22 cellular contexts compared by ENCODE assay signal in the genomic region with DNA sequence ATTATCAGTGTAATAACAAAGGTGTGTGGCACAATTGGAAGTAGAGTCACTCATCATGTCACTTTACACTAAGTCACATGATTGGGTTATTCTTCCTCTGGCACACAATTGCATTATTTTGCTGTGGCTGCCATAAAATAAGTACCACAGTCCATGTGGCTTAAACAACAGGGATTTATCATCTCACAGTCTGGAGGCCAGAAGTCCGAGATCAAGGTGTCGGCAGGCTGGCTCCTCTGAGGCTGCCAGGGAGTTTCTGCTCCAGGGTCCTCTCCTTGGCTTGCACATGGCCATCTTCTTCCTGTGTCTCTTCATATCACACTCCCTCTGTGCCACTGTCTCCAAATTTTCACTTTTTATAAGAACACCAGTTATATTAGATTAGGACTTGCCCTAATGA.
DNase-seq lines count a peak whose midpoint lies in the region; FAIRE-seq and TF ChIP-seq lines count a peak whose summit lies in the region.
"Had no signal": no experiment of that assay in that cellular context is flagged by ENCODE, and none has a peak within 500 bp of the region (broad histone marks: within the 10 kb centered on the region; RNA-seq: fewer than 3 reads in every experiment).

No MANE protein-coding gene starts in this region.

- 24 to 50% (median 43%) methylated on average over 2 of the region's 2 CpGs for WGBS in small intestine, 3 donors

- CTCF ChIA-PET in OCI-LY7 (lab: Charles Lee; ENCODE audit: unreplicated experiment): no interaction called here

- no peaks in the 10 kb centered on the region for H3K36me3 Mint-ChIP-seq in glutamatergic neuron (ENCODE audit: unreplicated experiment)
- H3K36me3 Mint-ChIP-seq: CD14-positive monocyte; CD4-positive, alpha-beta memory T cell; CD4-positive, CD25-positive, alpha-beta regulatory T cell; CD8-positive, alpha-beta memory T cell had no signal

- H3K9me3 ChIP-seq in WERI-Rb-1 (ENCODE audit: severe bottlenecking) (no peaks in the 10 kb centered on the region), small intestine (ENCODE audit: control insufficient read depth, low read depth) (no peaks in the 10 kb centered on the region), OCI-LY7 (ENCODE audit: low read length) (no peaks in the 10 kb centered on the region)
- H3K9me3 ChIP-seq: BE2C, BLaER1 had no signal

- peaks cover 0 to 5% of the 10 kb centered on the region in 2 donors for H3K4me1 ChIP-seq in small intestine (ENCODE audit: control insufficient read depth in 2 of 2, insufficient read depth in 1 of 2, low read depth in 1 of 2, low read length in 1 of 2)
- no peaks in the 10 kb centered on the region for H3K4me1 ChIP-seq in OCI-LY7 (ENCODE audit: insufficient read depth, low read length, poor library complexity, severe bottlenecking)
- H3K4me1 ChIP-seq: BE2C, BLaER1 had no signal

- H2AFZ ChIP-seq in OCI-LY7 (ENCODE audit: low read length): no peak overlapping the region

- no peaks in the 10 kb centered on the region for H3K79me2 ChIP-seq in OCI-LY7 (ENCODE audit: insufficient read depth, low read depth, low read length)

- no peak overlapping the region for H3K4me3 Mint-ChIP-seq in glutamatergic neuron (ENCODE audit: unreplicated experiment)
- H3K4me3 Mint-ChIP-seq: CD14-positive monocyte; CD4-positive, alpha-beta memory T cell; CD4-positive, CD25-positive, alpha-beta regulatory T cell; CD8-positive, alpha-beta memory T cell had no signal

- H3K36me3 ChIP-seq in WERI-Rb-1 (no peaks in the 10 kb centered on the region), small intestine (ENCODE audit: control insufficient read depth in 2 of 2, insufficient read depth in 2 of 2, low read length in 2 of 2) (no peaks in the 10 kb centered on the region), OCI-LY7 (ENCODE audit: insufficient read depth, low read length) (no peaks in the 10 kb centered on the region)
- H3K36me3 ChIP-seq: BE2C, BLaER1 had no signal

- DNase-seq in D721Med (ENCODE audit: insufficient read length, low spot score) (no peak), WERI-Rb-1 (peak; percentile 65), glutamatergic neuron (no peak), small intestine (peak; percentile 66), OCI-LY7 (ENCODE audit: low spot score) (no peak), activated gamma-delta T cell treated with Interleukin-2 at 50 U/mL for 16 hours (no peak)
- no peak for DNase-seq in stimulated activated CD4-positive, alpha-beta T cell treated with anti-CD3 and anti-CD28 coated beads, Interleukin-15, amount 100 ng/mL, for 24 hours
- DNase-seq: 8988T; ACHN; BE2C; CD4-positive, alpha-beta memory T cell; CD4-positive, CD25-positive, alpha-beta regulatory T cell; CD8-positive, alpha-beta memory T cell; COR-L47; DMS79 treated with DMSO at 0.1 percent for 48 hours; GF-D8 had no signal

- intact Hi-C loops in OCI-LY7 (cut with micrococcal nuclease; ENCODE audit: unreplicated experiment): no loop called here

- TF ChIP-seq CTCF in D721Med (IDR thresholded peaks at IDR 0.05; ENCODE audit: insufficient read depth, missing control alignments) (no peak), WERI-Rb-1 (IDR thresholded peaks at IDR 0.05; ENCODE audit: low read depth, low read length) (no peak), glutamatergic neuron (IDR thresholded peaks at IDR 0.05; ENCODE audit: partially characterized antibody, unreplicated experiment) (no peak), OCI-LY7 (conservative IDR thresholded peaks at IDR 0.05; ENCODE audit: low read length) (no peak)

- H3K9me2 ChIP-seq in OCI-LY7 (ENCODE audit: insufficient read depth, low read length): no peaks in the 10 kb centered on the region

- POLR2A ChIA-PET in OCI-LY7 (lab: Charles Lee): interaction anchor here (0.6 to 1.2 kb wide), 2 partner anchors 15 to 248 kb away, joined by 3 to 6 read pairs; no protein-coding TSS in a partner anchor

- H3K27me3 ChIP-seq in WERI-Rb-1 (ENCODE audit: insufficient read depth, low read depth, severe bottlenecking): no peaks in the 10 kb centered on the region
- H3K27me3 ChIP-seq in small intestine (ENCODE audit: control insufficient read depth in 2 of 2, insufficient read depth in 2 of 2, low read length in 2 of 2): peaks cover 0 to 4% of the 10 kb centered on the region in 2 donors
- H3K27me3 ChIP-seq: BE2C, BLaER1 had no signal

- BruUV-seq in OCI-LY7 (replicated peaks; lab: Mats Ljungman, UMichigan): no TSS peak

- H3K27ac ChIP-seq in WERI-Rb-1 (peak overlapping the region; percentile 86), small intestine (ENCODE audit: low read depth in 1 of 2, low read length in 1 of 2) (no peak overlapping the region), OCI-LY7 (ENCODE audit: low read depth, low read length, poor library complexity, severe bottlenecking) (no peak overlapping the region)
- H3K27ac ChIP-seq: BLaER1 had no signal

- H3K4me1 Mint-ChIP-seq in glutamatergic neuron (ENCODE audit: low read depth, unreplicated experiment): peaks cover 61% of the 10 kb centered on the region
- H3K4me1 Mint-ChIP-seq: CD14-positive monocyte; CD4-positive, alpha-beta memory T cell; CD8-positive, alpha-beta memory T cell had no signal

- H3K27me3 Mint-ChIP-seq in glutamatergic neuron (ENCODE audit: unreplicated experiment): peaks cover 9% of the 10 kb centered on the region
- H3K27me3 Mint-ChIP-seq: CD4-positive, CD25-positive, alpha-beta regulatory T cell; CD8-positive, alpha-beta memory T cell had no signal

- H3K27ac Mint-ChIP-seq in glutamatergic neuron (ENCODE audit: unreplicated experiment): peak overlapping the region; percentile 99
- H3K27ac Mint-ChIP-seq: CD14-positive monocyte; CD4-positive, alpha-beta memory T cell; CD4-positive, CD25-positive, alpha-beta regulatory T cell had no signal

- H3K4me2 ChIP-seq in OCI-LY7 (ENCODE audit: low read length): no peak overlapping the region
- H3K4me2 ChIP-seq: BLaER1 had no signal

- FAIRE-seq in D721Med (lab: Jason Lieb, UNC): peak; percentile 25
- no peak for FAIRE-seq in small intestine (lab: Jason Lieb, UNC)
- FAIRE-seq: A204.1, G401.6, GM12891, GM19239 had no signal

- H4K20me1 ChIP-seq in OCI-LY7 (ENCODE audit: insufficient read depth, low read length): no peaks in the 10 kb centered on the region
- H4K20me1 ChIP-seq: BLaER1 had no signal

- H3K4me3 ChIP-seq in WERI-Rb-1 (ENCODE audit: low read depth, low read length) (no peak overlapping the region), small intestine (ENCODE audit: low read depth in 1 of 2, low read length in 2 of 2) (no peak overlapping the region), OCI-LY7 (ENCODE audit: low read depth, low read length, poor library complexity, severe bottlenecking) (no peak overlapping the region)
- H3K4me3 ChIP-seq: BLaER1 had no signal

- peaks cover 11% of the 10 kb centered on the region for H3K9me3 Mint-ChIP-seq in glutamatergic neuron (ENCODE audit: unreplicated experiment)

Comparison
In these comparisons a context has a peak if more than half of its experiments do, and no peak if none do; other contexts are left out.
1. DNase-seq: peak in WERI-Rb-1 (single experiment) and small intestine (single experiment); none in D721Med (single experiment), glutamatergic neuron (single experiment), OCI-LY7 (single experiment), stimulated activated CD4-positive, alpha-beta T cell treated with anti-CD3 and anti-CD28 coated beads, Interleukin-15, amount 100 ng/mL, for 24 hours (single experiment) and activated gamma-delta T cell treated with Interleukin-2 at 50 U/mL for 16 hours (single experiment).